24 cellular contexts compared by ENCODE assay signal in the genomic region with DNA sequence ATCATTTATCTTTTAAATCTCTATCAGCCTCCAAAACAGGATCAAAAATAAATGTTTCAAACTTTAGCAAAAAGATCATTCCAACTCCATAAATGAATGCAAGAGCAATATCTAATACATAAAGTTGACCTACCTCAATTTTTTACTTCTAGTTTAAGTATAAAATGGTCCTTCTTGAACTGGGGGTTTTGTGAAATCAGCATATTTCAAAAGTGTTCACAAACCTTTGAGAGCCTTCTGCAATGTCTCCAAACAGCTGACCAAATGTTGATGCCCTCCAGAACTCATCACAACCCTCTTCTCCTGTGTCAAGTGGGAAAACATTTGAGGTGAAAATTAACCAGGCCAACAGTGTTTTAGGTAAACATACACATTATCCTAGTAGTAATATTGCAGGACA. TPM values are rescaled to one million over a fixed set of nuclear protein-coding genes. Genes with fewer than 3 reads are reported as not detected.
DNase-seq lines count a peak whose midpoint lies in the region; ATAC-seq, FAIRE-seq and TF ChIP-seq lines count a peak whose summit lies in the region.
"Had no signal": no experiment of that assay in that cellular context is flagged by ENCODE, and none has a peak within 500 bp of the region (broad histone marks: within the 10 kb centered on the region; RNA-seq: fewer than 3 reads in every experiment).

No MANE protein-coding gene starts in this region.

- TF ChIP-seq EP300 in A549 (IDR thresholded peaks at IDR 0.05) (no peak), K562 (IDR thresholded peaks at IDR 0.05; ENCODE audit: low read length) (no peak)

- H3K4me1 ChIP-seq in A549 = no peaks in the 10 kb centered on the region
- no peaks in the 10 kb centered on the region for H3K4me1 ChIP-seq in K562 (replicated peaks in 1 of 2; ENCODE audit: control insufficient read depth in 2 of 2, insufficient read depth in 2 of 2, low read length in 2 of 2)
- H3K4me1 ChIP-seq: Caco-2 had no signal

- H3K36me3 ChIP-seq in K562 (ENCODE audit: control insufficient read depth, insufficient read depth, low read length) = peaks cover 86% of the 10 kb centered on the region

- no peak overlapping the region for H3K27ac ChIP-seq in A549
- no peak overlapping the region for H3K27ac ChIP-seq in K562 (ENCODE audit: extremely low read depth, low read depth, low read length)
- H3K27ac ChIP-seq: BLaER1 treated with 17β-estradiol and CSF1 and Interleukin-3, amounts not matched to agents 10 nM and 100 nM; C4-2B had no signal

- H3K27ac Mint-ChIP-seq in activated T-cell treated with anti-CD3 and anti-CD28 coated beads, Interleukin-2, amount 50 U/mL, for 72 hours = peak overlapping the region; percentile 42
- peak overlapping the region; percentile 14 for H3K27ac Mint-ChIP-seq in T-helper 17 cell
- H3K27ac Mint-ChIP-seq: B cell; CD4-positive, alpha-beta T cell; CD8-positive, alpha-beta T cell had no signal

- no peak overlapping the region for H3K4me3 ChIP-seq in A549
- no peak overlapping the region for H3K4me3 ChIP-seq in K562
- H3K4me3 ChIP-seq: BLaER1 treated with 17β-estradiol and CSF1 and Interleukin-3, amounts not matched to agents 10 nM and 100 nM had no signal

- in situ Hi-C loops in K562 (cut with MboI) = no loop called here

- H3K4me2 ChIP-seq in A549 (no peak overlapping the region), K562 (ENCODE audit: insufficient read depth, low read length) (no peak overlapping the region)
- H3K4me2 ChIP-seq: BLaER1 treated with 17β-estradiol and CSF1 and Interleukin-3, amounts not matched to agents 10 nM and 100 nM had no signal

- H3K9me3 ChIP-seq in A549 (no peaks in the 10 kb centered on the region), T-helper 17 cell (ENCODE audit: control insufficient read depth, low read length, poor library complexity, severe bottlenecking) (no peaks in the 10 kb centered on the region), K562 (replicated peaks; ENCODE audit: control insufficient read depth, insufficient read depth, low read depth, low read length) (no peaks in the 10 kb centered on the region)
- H3K9me3 ChIP-seq: BLaER1 treated with 17β-estradiol and CSF1 and Interleukin-3, amounts not matched to agents 10 nM and 100 nM; Caco-2 had no signal

- DNase-seq in activated T-cell treated with anti-CD3 and anti-CD28 coated beads, Interleukin-2, amount 50 U/mL, for 72 hours = no peak
- no peak for DNase-seq in activated T-cell treated with anti-CD3 and anti-CD28 coated beads, Interleukin-2, amount 50 U/mL, for 4 hours
- no peak for DNase-seq in A549 (ENCODE audit: low read depth in 1 of 2, low spot score in 1 of 2)
- no peak for DNase-seq in T-helper 17 cell
- no peak for DNase-seq in K562 (ENCODE audit: extremely low read depth in 1 of 4, low spot score in 3 of 4)
- DNase-seq in NCI-H1436 treated with DMSO at 0.1 percent for 48 hours (lab: John Stamatoyannopoulos, UW) = no peak
- DNase-seq in middle frontal gyrus (ENCODE audit: extremely low spot score, low spot score) = no peak
- no peak for DNase-seq in activated gamma-delta T cell (lab: John Stamatoyannopoulos, UW)
- DNase-seq: 8988T; AML-193; Caco-2; Calu3; CD4-positive, alpha-beta T cell; CD8-positive, alpha-beta T cell; DMS79 treated with DMSO at 0.1 percent for 48 hours; GF-D8 had no signal

- no TSS peak for BruUV-seq in K562 (replicated peaks; lab: Mats Ljungman, UMichigan)

- H4K20me1 ChIP-seq in K562 (replicated peaks; ENCODE audit: control insufficient read depth, insufficient read depth, low read length) = no peaks in the 10 kb centered on the region

- H3K27me3 Mint-ChIP-seq in activated T-cell treated with anti-CD3 and anti-CD28 coated beads, Interleukin-2, amount 50 U/mL, for 72 hours (ENCODE audit: low read depth) = no peaks in the 10 kb centered on the region
- H3K27me3 Mint-ChIP-seq in activated T-cell treated with anti-CD3 and anti-CD28 coated beads, Interleukin-2, amount 50 U/mL, for 4 hours (ENCODE audit: low read depth) = no peaks in the 10 kb centered on the region
- H3K27me3 Mint-ChIP-seq in T-helper 17 cell = no peaks in the 10 kb centered on the region
- H3K27me3 Mint-ChIP-seq: B cell; CD4-positive, alpha-beta T cell had no signal

- H3K4me1 Mint-ChIP-seq in activated T-cell treated with anti-CD3 and anti-CD28 coated beads, Interleukin-2, amount 50 U/mL, for 72 hours (ENCODE audit: low read depth) = peaks cover 20% of the 10 kb centered on the region
- peaks cover 9% of the 10 kb centered on the region for H3K4me1 Mint-ChIP-seq in activated T-cell treated with anti-CD3 and anti-CD28 coated beads, Interleukin-2, amount 50 U/mL, for 4 hours (ENCODE audit: low read depth)
- H3K4me1 Mint-ChIP-seq in T-helper 17 cell = peaks cover 8% of the 10 kb centered on the region

- FAIRE-seq in A549 (lab: Jason Lieb, UNC) (peak; percentile 39), K562 (lab: Jason Lieb, UNC) (no peak)
- FAIRE-seq: A204.1, D721Med, G401.6, GM12891, GM19239 had no signal

- no peak overlapping the region for H3K9ac ChIP-seq in K562 (ENCODE audit: insufficient read depth in 1 of 2, low read depth in 2 of 2, low read length in 2 of 2)
- H3K9ac ChIP-seq: BLaER1 treated with 17β-estradiol and CSF1 and Interleukin-3, amounts not matched to agents 10 nM and 100 nM had no signal

- H3K9me1 ChIP-seq in K562 (ENCODE audit: control insufficient read depth, insufficient read depth, low read length) = no peaks in the 10 kb centered on the region

- H2AFZ ChIP-seq in K562 (ENCODE audit: low read depth, low read length) = no peak overlapping the region

- TF ChIP-seq RAD21 in A549 (conservative IDR thresholded peaks at IDR 0.05 in 1 of 2, IDR thresholded peaks at IDR 0.05 in 1 of 2) = no peak
- no peak for TF ChIP-seq RAD21 in K562 (CRISPR knock-in tag; conservative IDR thresholded peaks at IDR 0.05 in 1 of 2, IDR thresholded peaks at IDR 0.05 in 1 of 2)

- H3K9me3 Mint-ChIP-seq in activated T-cell treated with anti-CD3 and anti-CD28 coated beads, Interleukin-2, amount 50 U/mL, for 72 hours = no peaks in the 10 kb centered on the region
- no peaks in the 10 kb centered on the region for H3K9me3 Mint-ChIP-seq in activated T-cell treated with anti-CD3 and anti-CD28 coated beads, Interleukin-2, amount 50 U/mL, for 4 hours
- H3K9me3 Mint-ChIP-seq: CD4-positive, alpha-beta T cell; CD8-positive, alpha-beta T cell had no signal

- no peak for TF ChIP-seq CTCF in A549 (IDR thresholded peaks at IDR 0.05)
- TF ChIP-seq CTCF in K562 (IDR thresholded peaks at IDR 0.05 in 2 of 3, conservative IDR thresholded peaks at IDR 0.05 in 1 of 3; ENCODE audit: insufficient read depth in 2 of 3, low read depth in 1 of 3, low read length in 3 of 3) = no peak

- ATAC-seq in activated T-cell treated with anti-CD3 and anti-CD28 coated beads, Interleukin-2, amount 50 U/mL, for 72 hours (replicated peaks in 1 of 2) = no peak
- ATAC-seq in activated T-cell treated with anti-CD3 and anti-CD28 coated beads, Interleukin-2, amount 50 U/mL, for 4 hours = no peak
- ATAC-seq in A549 (no peak), T-helper 17 cell (no peak), K562 (no peak)
- ATAC-seq: CD8-positive, alpha-beta T cell had no signal

- CTCF ChIA-PET in A549 (lab: Yijun Ruan, JAX) (interaction anchor here (0.7 kb wide), 1 partner anchor 20 kb away, joined by 4 read pairs; no protein-coding TSS in a partner anchor), K562 (lab: Yijun Ruan, JAX; ENCODE audit: low intra/inter-chr PET ratio) (no interaction called here)

- intact Hi-C loops in K562 (cut with micrococcal nuclease) = no loop called here

- no peak for TF ChIP-seq POLR2A in A549 (IDR thresholded peaks at IDR 0.05; ENCODE audit: low read length)
- no peak for TF ChIP-seq POLR2A in K562 (conservative IDR thresholded peaks at IDR 0.05)

- no peaks in the 10 kb centered on the region for H3K27me3 ChIP-seq in K562 (ENCODE audit: control insufficient read depth in 2 of 2, insufficient read depth in 2 of 2, low read length in 2 of 2)
- H3K27me3 ChIP-seq: BLaER1 treated with 17β-estradiol and CSF1 and Interleukin-3, amounts not matched to agents 10 nM and 100 nM had no signal

- POLR2A ChIA-PET in A549 (lab: Yijun Ruan, JAX) = no interaction called here
- POLR2A ChIA-PET in K562 (lab: Yijun Ruan, JAX) = interaction anchor here (0.6 kb wide), 1 partner anchor 8 kb away, joined by 3 read pairs; the partner anchor contains the start of gene MED1

- H3K36me3 Mint-ChIP-seq in activated T-cell treated with anti-CD3 and anti-CD28 coated beads, Interleukin-2, amount 50 U/mL, for 72 hours (ENCODE audit: insufficient read depth in 2 of 2) = peaks cover 3 to 38% of the 10 kb centered on the region in 2 donors
- H3K36me3 Mint-ChIP-seq in activated T-cell treated with anti-CD3 and anti-CD28 coated beads, Interleukin-2, amount 50 U/mL, for 4 hours (ENCODE audit: insufficient read depth) = peaks cover 44% of the 10 kb centered on the region
- H3K36me3 Mint-ChIP-seq in T-helper 17 cell (ENCODE audit: low read depth) = peaks cover 8% of the 10 kb centered on the region

- H3K4me3 Mint-ChIP-seq in activated T-cell treated with anti-CD3 and anti-CD28 coated beads, Interleukin-2, amount 50 U/mL, for 72 hours = no peak overlapping the region
- no peak overlapping the region for H3K4me3 Mint-ChIP-seq in activated T-cell treated with anti-CD3 and anti-CD28 coated beads, Interleukin-2, amount 50 U/mL, for 4 hours
- no peak overlapping the region for H3K4me3 Mint-ChIP-seq in T-helper 17 cell
- H3K4me3 Mint-ChIP-seq: B cell; CD4-positive, alpha-beta T cell; CD8-positive, alpha-beta T cell had no signal

- H3K79me2 ChIP-seq in K562 (ENCODE audit: control insufficient read depth, insufficient read depth, low read length) = peaks cover 20% of the 10 kb centered on the region

RNA-seq across cellular contexts. Expression of gene MED1, which starts 7.7 kb away (rescaled TPM):
- 10 to 100 TPM; 79.7 to 88.3 TPM for total RNA-seq in activated T-cell treated with anti-CD3 and anti-CD28 coated beads, Interleukin-2, amount 50 U/mL, for 72 hours
- total RNA-seq in activated T-cell treated with anti-CD3 and anti-CD28 coated beads, Interleukin-2, amount 50 U/mL, for 4 hours = 10 to 100 TPM; 78.5 to 82.0 (median 79.0) TPM
- polyA plus RNA-seq in A549 (2011; rRNA removed) (74.9 and 76.2 TPM in 2 replicates), A549 (2017; fragmentation: RNase III; extraction: RNeasy Plus Mini Kit Qiagen cat#74134 plus additional on column Dnase treatment) (33.8 to 37.0 TPM (median 34.7 TPM) in 3 replicates), K562 (2011; rRNA removed) (35.7 and 55.2 TPM in 2 replicates), K562 (2014; fragmentation: Illumina TruSeq; extraction: Trizol) (54.6 and 59.8 TPM in 2 replicates), K562 (2014; fragmentation: Nextera tagmentation; extraction: Ambion mirVana) (10 to 100 TPM; 14.0 to 14.1 TPM), K562 (2014; rRNA removed) (32.0 and 38.8 TPM in 2 replicates)
- 12.7 and 16.2 TPM in 2 replicates for polyA plus RNA-seq in A549 (2012; cell fraction: cytosol; rRNA removed)
- 9.9 and 10.6 TPM in 2 replicates for polyA plus RNA-seq in A549 (2012; cell fraction: nucleus; rRNA removed)
- 59.6 and 63.1 TPM in 2 replicates for polyA minus RNA-seq in A549 (2011; rRNA and poly(A)+ RNA removed)
- total RNA-seq in T-helper 17 cell (10 to 100 TPM; 37.8 to 41.3 TPM), K562 (2014; rRNA removed) (28.8 and 29.0 TPM in 2 replicates), K562 (2014; rRNA removed; fragmentation: Illumina TruSeq; extraction: Trizol) (46.7 and 52.0 TPM in 2 replicates), K562 (2015; rRNA removed; fragmentation: Illumina TruSeq; extraction: Trizol) (46.1 and 48.1 TPM in 2 replicates), K562 (2021) (46.5 and 51.2 TPM in 2 replicates)
- 74.2 and 86.9 TPM in 2 replicates for total RNA-seq in K562 (2011; cell fraction: chromatin; rRNA removed; ENCODE audit: low replicate concordance)
- 43.0 and 57.4 TPM in 2 replicates for total RNA-seq in K562 (2011; cell fraction: nucleolus; rRNA removed)
- total RNA-seq in K562 (2011; cell fraction: nucleoplasm; rRNA removed) = 51.0 and 62.5 TPM in 2 replicates
- polyA plus RNA-seq in K562 (2011; cell fraction: cytosol; rRNA removed) = 24.1 and 25.9 TPM in 2 replicates
- 31.0 and 41.8 TPM in 2 replicates for polyA plus RNA-seq in K562 (2011; cell fraction: nucleus; rRNA removed)
- polyA plus RNA-seq in K562 (2012) = 23.4 and 33.6 TPM in 2 replicates
- polyA minus RNA-seq in K562 (2011; rRNA and poly(A)+ RNA removed) = 58.6 and 80.9 TPM in 2 replicates
- polyA minus RNA-seq in K562 (2011; cell fraction: cytosol; rRNA and poly(A)+ RNA removed) = 21.6 and 40.0 TPM in 2 replicates
- 24.0 and 33.7 TPM in 2 replicates for polyA minus RNA-seq in K562 (2011; cell fraction: nucleus; rRNA and poly(A)+ RNA removed)

RNA-seq across cellular contexts. Expression of gene CDK12, which starts 18.0 kb away (rescaled TPM):
- total RNA-seq in activated T-cell treated with anti-CD3 and anti-CD28 coated beads, Interleukin-2, amount 50 U/mL, for 72 hours = 10 to 100 TPM; 69.4 to 75.9 TPM
- 10 to 100 TPM; 94.8 to 99.7 (median 97.7) TPM for total RNA-seq in activated T-cell treated with anti-CD3 and anti-CD28 coated beads, Interleukin-2, amount 50 U/mL, for 4 hours
- 42.1 and 47.3 TPM in 2 replicates for polyA plus RNA-seq in A549 (2011; rRNA removed)
- 13.7 and 17.8 TPM in 2 replicates for polyA plus RNA-seq in A549 (2012; cell fraction: cytosol; rRNA removed)
- 22.0 and 28.6 TPM in 2 replicates for polyA plus RNA-seq in A549 (2012; cell fraction: nucleus; rRNA removed)
- 36.7 to 40.0 TPM (median 37.8 TPM) in 3 replicates for polyA plus RNA-seq in A549 (2017; fragmentation: RNase III; extraction: RNeasy Plus Mini Kit Qiagen cat#74134 plus additional on column Dnase treatment)
- polyA minus RNA-seq in A549 (2011; rRNA and poly(A)+ RNA removed) = 87.2 and 94.7 TPM in 2 replicates
- 100 to 1,000 TPM in 1 of 2 donors, 10 to 100 TPM in 1; 97.4 to 105 TPM for total RNA-seq in T-helper 17 cell
- 131 and 199 TPM in 2 replicates for total RNA-seq in K562 (2011; cell fraction: chromatin; rRNA removed; ENCODE audit: low replicate concordance)
- 65.4 and 66.8 TPM in 2 replicates for total RNA-seq in K562 (2011; cell fraction: nucleolus; rRNA removed)
- total RNA-seq in K562 (2011; cell fraction: nucleoplasm; rRNA removed) = 90.0 and 108 TPM in 2 replicates
- 35.1 and 45.6 TPM in 2 replicates for total RNA-seq in K562 (2014; rRNA removed)
- total RNA-seq in K562 (2014; rRNA removed; fragmentation: Illumina TruSeq; extraction: Trizol) = 38.1 and 39.0 TPM in 2 replicates
- total RNA-seq in K562 (2015; rRNA removed; fragmentation: Illumina TruSeq; extraction: Trizol) = 48.7 and 51.5 TPM in 2 replicates
- 63.7 and 65.6 TPM in 2 replicates for total RNA-seq in K562 (2021)
- polyA plus RNA-seq in K562 (2011; rRNA removed) = 23.5 and 36.8 TPM in 2 replicates
- polyA plus RNA-seq in K562 (2011; cell fraction: cytosol; rRNA removed) = 15.9 and 26.1 TPM in 2 replicates
- polyA plus RNA-seq in K562 (2011; cell fraction: nucleus; rRNA removed) = 25.6 and 63.0 TPM in 2 replicates
- polyA plus RNA-seq in K562 (2012) = 32.5 and 32.9 TPM in 2 replicates
- polyA plus RNA-seq in K562 (2014; fragmentation: Illumina TruSeq; extraction: Trizol) = 49.2 and 52.2 TPM in 2 replicates
- polyA plus RNA-seq in K562 (2014; fragmentation: Nextera tagmentation; extraction: Ambion mirVana) = 1 to 10 TPM; 3.4 to 3.7 TPM
- polyA plus RNA-seq in K562 (2014; rRNA removed) = 29.1 and 33.1 TPM in 2 replicates
- polyA minus RNA-seq in K562 (2011; rRNA and poly(A)+ RNA removed) = 51.1 and 73.2 TPM in 2 replicates
- 42.8 and 63.1 TPM in 2 replicates for polyA minus RNA-seq in K562 (2011; cell fraction: cytosol; rRNA and poly(A)+ RNA removed)
- polyA minus RNA-seq in K562 (2011; cell fraction: nucleus; rRNA and poly(A)+ RNA removed) = 36.4 and 40.9 TPM in 2 replicates

RNA-seq across cellular contexts. Expression of gene FBXL20, which starts 41.9 kb away (rescaled TPM):
- 10 to 100 TPM; 28.5 to 30.5 TPM for total RNA-seq in activated T-cell treated with anti-CD3 and anti-CD28 coated beads, Interleukin-2, amount 50 U/mL, for 72 hours
- total RNA-seq in activated T-cell treated with anti-CD3 and anti-CD28 coated beads, Interleukin-2, amount 50 U/mL, for 4 hours = 10 to 100 TPM; 19.4 to 21.6 (median 20.9) TPM
- polyA plus RNA-seq in A549 (2011; rRNA removed) (6.7 and 12.2 TPM in 2 replicates), A549 (2017; fragmentation: RNase III; extraction: RNeasy Plus Mini Kit Qiagen cat#74134 plus additional on column Dnase treatment) (4.3 to 5.7 TPM (median 5.6 TPM) in 3 replicates), K562 (2011; rRNA removed) (9.4 and 10.4 TPM in 2 replicates), K562 (2014; fragmentation: Illumina TruSeq; extraction: Trizol) (6.2 and 6.3 TPM in 2 replicates), K562 (2014; fragmentation: Nextera tagmentation; extraction: Ambion mirVana) (1 to 10 TPM; 1.8 to 3.0 TPM), K562 (2014; rRNA removed) (4.5 and 4.7 TPM in 2 replicates)
- 1.7 and 2.4 TPM in 2 replicates for polyA plus RNA-seq in A549 (2012; cell fraction: cytosol; rRNA removed)
- polyA plus RNA-seq in A549 (2012; cell fraction: nucleus; rRNA removed) = 2.6 and 5.8 TPM in 2 replicates
- polyA minus RNA-seq in A549 (2011; rRNA and poly(A)+ RNA removed) = 16.5 and 21.7 TPM in 2 replicates
- total RNA-seq in T-helper 17 cell (10 to 100 TPM; 23.4 to 30.4 TPM), K562 (2014; rRNA removed) (5.1 and 6.9 TPM in 2 replicates), K562 (2014; rRNA removed; fragmentation: Illumina TruSeq; extraction: Trizol) (8.6 and 11.7 TPM in 2 replicates), K562 (2015; rRNA removed; fragmentation: Illumina TruSeq; extraction: Trizol) (5.6 and 6.3 TPM in 2 replicates), K562 (2021) (13.6 and 15.1 TPM in 2 replicates)
- 21.3 and 41.9 TPM in 2 replicates for total RNA-seq in K562 (2011; cell fraction: chromatin; rRNA removed; ENCODE audit: low replicate concordance)
- 11.3 and 12.9 TPM in 2 replicates for total RNA-seq in K562 (2011; cell fraction: nucleolus; rRNA removed)
- total RNA-seq in K562 (2011; cell fraction: nucleoplasm; rRNA removed) = 24.6 and 38.2 TPM in 2 replicates
- polyA plus RNA-seq in K562 (2011; cell fraction: cytosol; rRNA removed) = 7.3 and 7.9 TPM in 2 replicates
- 9.1 and 10.9 TPM in 2 replicates for polyA plus RNA-seq in K562 (2011; cell fraction: nucleus; rRNA removed)
- 4.6 and 6.6 TPM in 2 replicates for polyA plus RNA-seq in K562 (2012)
- 18.0 and 22.0 TPM in 2 replicates for polyA minus RNA-seq in K562 (2011; rRNA and poly(A)+ RNA removed)
- 10.3 and 10.8 TPM in 2 replicates for polyA minus RNA-seq in K562 (2011; cell fraction: cytosol; rRNA and poly(A)+ RNA removed)
- 3.2 and 5.2 TPM in 2 replicates for polyA minus RNA-seq in K562 (2011; cell fraction: nucleus; rRNA and poly(A)+ RNA removed)
